1 cellular context compared by ENCODE assay signal in the genomic region with DNA sequence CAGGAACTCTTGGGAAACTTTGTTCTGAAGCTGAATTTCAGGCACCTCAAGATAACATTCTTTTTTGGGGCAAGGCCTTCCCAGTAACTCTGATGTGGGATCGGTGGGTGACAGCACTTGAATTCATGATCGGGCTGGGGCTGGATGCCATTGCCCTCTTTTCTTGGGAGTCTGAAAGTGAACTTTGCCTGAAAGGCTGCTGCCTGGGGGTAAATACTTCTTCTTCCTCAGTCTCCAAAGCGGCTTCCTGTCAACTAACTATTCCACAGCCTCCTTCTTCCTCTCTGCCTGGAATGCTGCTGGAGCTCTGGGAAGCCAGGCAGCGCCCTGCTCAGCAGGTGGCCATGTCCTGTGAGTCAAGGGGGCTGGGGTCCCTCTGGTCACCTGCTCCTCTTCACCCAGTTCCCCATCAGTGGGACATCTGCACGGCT.
TF ChIP-seq lines count a peak whose summit lies in the region.

No MANE protein-coding gene starts in this region.

TF ChIP-seq in H1, 55 proteins besides CTCF, POLR2A, EP300 and RAD21:
- TF ChIP-seq BACH1 (IDR thresholded peaks at IDR 0.05; ENCODE audit: low read length) (no peak), SIX5 (IDR thresholded peaks at IDR 0.05; ENCODE audit: low read depth, low read length) (no peak), RFX5 (IDR thresholded peaks at IDR 0.05; ENCODE audit: borderline replicate concordance, low read depth, low read length) (no peak), RBBP5 (IDR thresholded peaks at IDR 0.05; ENCODE audit: borderline replicate concordance, low read depth, low read length) (no peak), TBP (IDR thresholded peaks at IDR 0.05; ENCODE audit: low read depth, low read length) (no peak), NANOG (IDR thresholded peaks at IDR 0.05; ENCODE audit: insufficient read depth, low read depth, low read length, poor library complexity, severe bottlenecking) (no peak), GABPA (IDR thresholded peaks at IDR 0.05; ENCODE audit: borderline replicate concordance, insufficient read depth, low read length) (no peak), CHD2 (IDR thresholded peaks at IDR 0.05; ENCODE audit: low read length) (no peak), HDAC6 (IDR thresholded peaks at IDR 0.05; ENCODE audit: low read depth, low read length) (no peak), POU5F1 (IDR thresholded peaks at IDR 0.05; ENCODE audit: low read depth, low read length) (no peak), JUN (IDR thresholded peaks at IDR 0.05; ENCODE audit: low read depth, low read length) (no peak), SIN3A (conservative IDR thresholded peaks at IDR 0.05 in 1 of 2, IDR thresholded peaks at IDR 0.05 in 1 of 2; ENCODE audit: low read depth in 1 of 2, low read length in 2 of 2) (no peak), RNF2 (IDR thresholded peaks at IDR 0.05; ENCODE audit: borderline replicate concordance, low read depth, low read length, missing control alignments, poor library complexity, severe bottlenecking) (no peak)
